Comparison of ENCODE assay signal across 12 cellular contexts in genomic region chr3:170689218-170689874, GRCh38.
DNase-seq lines count a peak whose midpoint lies in the region; TF ChIP-seq lines count a peak whose summit lies in the region.
"Had no signal": no experiment of that assay in that cellular context is flagged by ENCODE, and none has a peak within 500 bp of the region (broad histone marks: within the 10 kb centered on the region; RNA-seq: fewer than 3 reads in every experiment).

No MANE protein-coding gene starts in this region.

- H3K36me3 ChIP-seq in WERI-Rb-1 (no peaks in the 10 kb centered on the region), iPS-20b (ENCODE audit: insufficient read depth, low read depth, low read length) (no peaks in the 10 kb centered on the region)

- peaks cover 5% of the 10 kb centered on the region for H3K4me1 Mint-ChIP-seq in progenitor cell of endocrine pancreas (ENCODE audit: low read depth)
- no peaks in the 10 kb centered on the region for H3K4me1 Mint-ChIP-seq in CD14-positive monocyte
- H3K4me1 Mint-ChIP-seq: central memory CD8-positive, alpha-beta T cell had no signal

- H3K27me3 Mint-ChIP-seq in progenitor cell of endocrine pancreas (peaks cover 13% of the 10 kb centered on the region), CD14-positive monocyte (ENCODE audit: low read depth in 3 of 3) (peaks cover 2 to 6% (median 6%) of the 10 kb centered on the region in 3 donors)

- no peak overlapping the region for H3K4me3 ChIP-seq in WERI-Rb-1 (ENCODE audit: low read depth, low read length)
- H3K4me3 ChIP-seq in iPS-20b (ENCODE audit: low read length): peak overlapping the region; percentile 17; the same call in 1 of the 2 replicates
- H3K4me3 ChIP-seq: skin epidermis had no signal

- TF ChIP-seq CTCF in WERI-Rb-1 (IDR thresholded peaks at IDR 0.05; ENCODE audit: low read depth, low read length): no peak
- no peak for TF ChIP-seq CTCF in progenitor cell of endocrine pancreas (IDR thresholded peaks at IDR 0.05; ENCODE audit: unreplicated experiment)
- TF ChIP-seq CTCF in CD14-positive monocyte (IDR thresholded peaks at IDR 0.05): no peak

- H3K27me3 ChIP-seq in WERI-Rb-1 (ENCODE audit: insufficient read depth, low read depth, severe bottlenecking) (no peaks in the 10 kb centered on the region), iPS-20b (ENCODE audit: insufficient read depth, low read length) (no peaks in the 10 kb centered on the region)

- intact Hi-C loops in CD14-positive monocyte (cut with micrococcal nuclease): no loop called here

- H3K27ac Mint-ChIP-seq in progenitor cell of endocrine pancreas (no peak overlapping the region), CD14-positive monocyte (no peak overlapping the region)

- H3K4me1 ChIP-seq in iPS-20b (ENCODE audit: insufficient read depth, low read length): peaks cover 17% of the 10 kb centered on the region

- H3K9me3 ChIP-seq in WERI-Rb-1 (ENCODE audit: severe bottlenecking) (no peaks in the 10 kb centered on the region), iPS-20b (ENCODE audit: insufficient read depth, low read depth, low read length) (no peaks in the 10 kb centered on the region)

- no peak overlapping the region for H3K9ac ChIP-seq in iPS-20b (ENCODE audit: low read depth, low read length)

- peak; percentile 64 for DNase-seq in 8988T
- DNase-seq in HS-5 (ENCODE audit: low read depth): peak; percentile 91
- peak; percentile 17 for DNase-seq in WERI-Rb-1
- no peak for DNase-seq in progenitor cell of endocrine pancreas (ENCODE audit: low spot score, unreplicated experiment)
- no peak for DNase-seq in CD14-positive monocyte (ENCODE audit: low spot score)
- DNase-seq in activated CD4-positive, CD25-positive, alpha-beta regulatory T cell treated with anti-CD3 and anti-CD28 coated beads, Interleukin-2, amount 50 U/mL, for 72 hours: no peak
- no peak for DNase-seq in T-helper 1 cell
- DNase-seq: SIG-M5 had no signal

- no peak overlapping the region for H3K4me3 Mint-ChIP-seq in progenitor cell of endocrine pancreas (ENCODE audit: low read depth)
- H3K4me3 Mint-ChIP-seq in CD14-positive monocyte: no peak overlapping the region
- H3K4me3 Mint-ChIP-seq: central memory CD8-positive, alpha-beta T cell had no signal

- no peak overlapping the region for H3K27ac ChIP-seq in WERI-Rb-1
- H3K27ac ChIP-seq in iPS-20b (ENCODE audit: low read length): no peak overlapping the region
- H3K27ac ChIP-seq: C4-2B had no signal

- H3K9me3 Mint-ChIP-seq in progenitor cell of endocrine pancreas (ENCODE audit: low read depth) (no peaks in the 10 kb centered on the region), CD14-positive monocyte (peaks cover 0 to 1% (median 0%) of the 10 kb centered on the region in 7 donors)
- H3K9me3 Mint-ChIP-seq: central memory CD8-positive, alpha-beta T cell had no signal

- H3K36me3 Mint-ChIP-seq in progenitor cell of endocrine pancreas (ENCODE audit: insufficient read depth) (no peaks in the 10 kb centered on the region), CD14-positive monocyte (no peaks in the 10 kb centered on the region)

Comparison
In these comparisons a context has a peak if more than half of its experiments do, and no peak if none do; other contexts are left out.
1. DNase-seq: peak in 8988T (single experiment), HS-5 (single experiment) and WERI-Rb-1 (single experiment); none in progenitor cell of endocrine pancreas (single experiment), CD14-positive monocyte (single experiment), activated CD4-positive, CD25-positive, alpha-beta regulatory T cell treated with anti-CD3 and anti-CD28 coated beads, Interleukin-2, amount 50 U/mL, for 72 hours (single experiment) and T-helper 1 cell (0 of 5).